In the genomic region with DNA sequence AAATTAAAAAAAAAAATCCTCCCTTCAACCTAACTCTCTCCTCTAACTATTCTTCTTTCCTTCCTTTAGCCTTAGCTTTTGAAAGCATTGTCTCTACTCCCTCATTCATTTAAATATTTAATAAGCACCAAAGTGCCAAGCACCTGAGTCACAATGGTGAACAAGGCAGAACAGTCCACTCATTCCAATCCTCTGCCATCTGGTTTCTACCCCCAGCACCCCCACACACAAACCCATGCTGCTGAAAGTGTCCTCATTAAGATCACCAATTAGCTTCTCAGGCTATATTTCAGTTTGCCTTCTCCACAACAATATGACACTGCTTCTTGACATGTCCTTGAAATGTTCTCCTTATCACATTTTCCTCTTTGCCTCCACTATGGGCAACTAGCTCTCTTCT, we compare ENCODE assay signal across 1 cellular context.
TF ChIP-seq lines count a peak whose summit lies in the region.

No MANE protein-coding gene starts in this region.

TF ChIP-seq in IMR-90, 13 proteins besides CTCF, POLR2A, EP300 and RAD21 (continued from another document):
- TF ChIP-seq CHD1 (IDR thresholded peaks at IDR 0.05; ENCODE audit: low read depth, low read length) (no peak), NFE2L2 (IDR thresholded peaks at IDR 0.05; ENCODE audit: low read depth, low read length) (no peak), MAFK (IDR thresholded peaks at IDR 0.05; ENCODE audit: low read depth, low read length) (no peak)
